In the genomic region with DNA sequence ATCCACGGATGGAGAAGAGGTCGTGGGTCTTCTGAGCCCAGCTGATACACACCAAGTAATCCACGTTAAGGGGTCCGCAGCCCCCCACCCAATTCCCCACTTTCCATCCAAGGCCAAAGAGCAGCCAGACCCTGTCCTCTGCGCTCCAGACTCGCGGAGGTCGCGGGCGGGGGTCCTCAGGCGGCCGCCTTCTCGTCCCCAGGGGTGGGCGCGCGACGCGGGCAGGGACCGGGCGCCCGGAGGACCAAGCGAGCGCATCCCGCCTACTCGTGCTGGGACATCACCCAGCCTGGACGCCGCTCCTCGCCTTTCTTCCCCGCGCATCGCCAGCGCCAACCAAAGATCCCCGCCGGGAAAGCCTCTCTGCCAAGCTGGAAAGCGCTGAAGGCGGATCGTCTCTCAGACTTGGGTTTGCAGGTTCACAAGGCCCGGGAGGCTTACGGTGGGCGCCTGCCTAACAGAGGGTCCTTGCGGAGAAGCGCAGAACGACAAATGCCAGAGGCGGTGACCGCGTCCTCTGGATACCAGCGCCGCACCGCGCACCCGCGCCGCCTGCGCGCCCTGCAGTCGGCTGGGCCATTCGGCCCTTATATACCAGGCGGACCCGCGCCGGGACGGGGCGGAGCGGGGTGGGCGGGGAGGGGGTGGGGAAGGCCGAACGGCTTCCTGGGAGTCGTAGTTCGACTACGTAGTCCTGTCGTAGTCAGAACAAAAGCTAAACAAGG, we compare ENCODE assay signal across 8 cellular contexts.
DNase-seq lines count a peak whose midpoint lies in the region; ATAC-seq lines count a peak whose summit lies in the region.

No MANE protein-coding gene starts in this region.

- peaks cover 5 to 6% of the 10 kb centered on the region in 2 donors for H3K4me1 ChIP-seq in esophagus (ENCODE audit: control insufficient read depth in 2 of 2, insufficient read depth in 2 of 2, low read length in 1 of 2)

- peak overlapping the region; percentile 64 to 83 for H3K4me3 ChIP-seq in esophagus (ENCODE audit: low read depth in 1 of 2, low read length in 2 of 2)

- WGBS in esophagus, 2 donors = 1% methylated on average over 71 of the region's 71 CpGs

- no peaks in the 10 kb centered on the region for H3K36me3 ChIP-seq in esophagus (ENCODE audit: control insufficient read depth in 2 of 2, insufficient read depth in 2 of 2, low read length in 1 of 2)

- peak overlapping the region; percentile 25 to 88 for H3K27ac ChIP-seq in esophagus (ENCODE audit: low read depth in 2 of 2, low read length in 1 of 2)

- DNase-seq in NCI-H510A (lab: John Stamatoyannopoulos, UW) = peak; percentile 62
- DNase-seq in activated T-cell treated with anti-CD3 and anti-CD28 coated beads for 24 hours (ENCODE audit: low read depth) = peak; percentile 37
- peak; percentile 73 for DNase-seq in mucosa of gallbladder (ENCODE audit: low spot score)
- DNase-seq in stimulated activated CD8-positive, alpha-beta memory T cell treated with anti-CD3 and anti-CD28 coated beads, Interleukin-7, amount 100 ng/mL, for 24 hours (ENCODE audit: low read depth) = peak; percentile 15
- DNase-seq in GDM1 (lab: John Stamatoyannopoulos, UW) = no peak

- no peaks in the 10 kb centered on the region for H3K9me3 ChIP-seq in esophagus (ENCODE audit: control insufficient read depth in 2 of 2, insufficient read depth in 1 of 2, low read depth in 1 of 2, low read length in 1 of 2)

- H3K27me3 ChIP-seq in esophagus (ENCODE audit: control insufficient read depth in 1 of 2, insufficient read depth in 2 of 2, low read length in 2 of 2) = no peaks in the 10 kb centered on the region

- ATAC-seq in GM18502 (IDR thresholded peaks at IDR 0.05; ENCODE audit: poor library complexity, unreplicated experiment) = peak; percentile 70
- ATAC-seq in HG02938 (IDR thresholded peaks at IDR 0.05; ENCODE audit: unreplicated experiment) = peak; percentile 63
